Comparison of ENCODE assay signal across 8 cellular contexts in genomic region chr6:111604259-111605099, GRCh38. TPM values are rescaled to one million over a fixed set of nuclear protein-coding genes. Genes with fewer than 3 reads are reported as not detected.
DNase-seq lines count a peak whose midpoint lies in the region; ATAC-seq and TF ChIP-seq lines count a peak whose summit lies in the region.

No MANE protein-coding gene starts in this region.

- H3K27ac Mint-ChIP-seq in activated CD4-positive, alpha-beta T cell treated with anti-CD3 and anti-CD28 coated beads, Interleukin-2, amount 10 ng/mL, durations not matched to agents 7 days and 5 days: peak overlapping the region; percentile 92
- H3K27ac Mint-ChIP-seq in nephron: peak overlapping the region; percentile 95 to 98 (median 98)

- no peaks in the 10 kb centered on the region for H3K9me3 Mint-ChIP-seq in activated CD4-positive, alpha-beta T cell treated with anti-CD3 and anti-CD28 coated beads, Interleukin-2, amount 10 ng/mL, durations not matched to agents 7 days and 5 days
- H3K9me3 Mint-ChIP-seq in nephron: no peaks in the 10 kb centered on the region

- no peaks in the 10 kb centered on the region for H3K27me3 Mint-ChIP-seq in activated CD4-positive, alpha-beta T cell treated with anti-CD3 and anti-CD28 coated beads, Interleukin-2, amount 10 ng/mL, durations not matched to agents 7 days and 5 days
- H3K27me3 Mint-ChIP-seq in nephron (ENCODE audit: low read depth): no peaks in the 10 kb centered on the region

- no peak for DNase-seq in activated CD4-positive, alpha-beta T cell treated with anti-CD3 and anti-CD28 coated beads, Interleukin-2, amount 10 ng/mL, durations not matched to agents 7 days and 5 days
- no peak for DNase-seq in activated CD4-positive, alpha-beta T cell treated with anti-CD3 and anti-CD28 coated beads, Interleukin-2, amount 50 U/mL, for 1 hour
- peak; percentile 91 for DNase-seq in fibroblast of the conjunctiva (ENCODE audit: low read depth)
- no peak for DNase-seq in stimulated activated CD4-positive, alpha-beta T cell treated with anti-CD3 and anti-CD28 coated beads, Interleukin-4, amount 100 ng/mL, for 24 hours
- DNase-seq in HK-2 (ENCODE audit: unreplicated experiment): no peak

- H3K4me3 Mint-ChIP-seq in activated CD4-positive, alpha-beta T cell treated with anti-CD3 and anti-CD28 coated beads, Interleukin-2, amount 10 ng/mL, durations not matched to agents 7 days and 5 days: peak overlapping the region; percentile 89
- peak overlapping the region; percentile 77 to 91 (median 89) for H3K4me3 Mint-ChIP-seq in nephron

- POLR2A ChIA-PET in activated CD4-positive, alpha-beta T cell treated with anti-CD3 and anti-CD28 coated beads, Interleukin-2, amount 10 ng/mL, durations not matched to agents 7 days and 5 days (lab: Charles Lee): no interaction called here

- CTCF ChIA-PET in activated CD4-positive, alpha-beta T cell treated with anti-CD3 and anti-CD28 coated beads, Interleukin-2, amount 10 ng/mL, durations not matched to agents 7 days and 5 days (lab: Charles Lee): interaction anchor here (0.6 to 1.7 kb wide), 5 partner anchors 19 to 1566 kb away, joined by 3 to 6 read pairs (median 4); partner anchors contain the start of gene CDK19

- TF ChIP-seq CTCF in VCaP (conservative IDR thresholded peaks at IDR 0.05) (no peak), nephron (IDR thresholded peaks at IDR 0.05; ENCODE audit: unreplicated experiment in 3 of 3) (no peak)

- peaks cover 11% of the 10 kb centered on the region for H3K36me3 Mint-ChIP-seq in activated CD4-positive, alpha-beta T cell treated with anti-CD3 and anti-CD28 coated beads, Interleukin-2, amount 10 ng/mL, durations not matched to agents 7 days and 5 days (ENCODE audit: low read depth)
- no peaks in the 10 kb centered on the region for H3K36me3 Mint-ChIP-seq in nephron (ENCODE audit: low read depth)

- H3K4me1 Mint-ChIP-seq in activated CD4-positive, alpha-beta T cell treated with anti-CD3 and anti-CD28 coated beads, Interleukin-2, amount 10 ng/mL, durations not matched to agents 7 days and 5 days: peaks cover 48% of the 10 kb centered on the region
- peaks cover 87% of the 10 kb centered on the region for H3K4me1 Mint-ChIP-seq in nephron

- H3K27ac ChIP-seq in VCaP: peak overlapping the region; percentile 91

- no peak for ATAC-seq in HG03175 (IDR thresholded peaks at IDR 0.05; ENCODE audit: unreplicated experiment)

RNA-seq across cellular contexts. Expression of gene TRAF3IP2, which starts 1.2 kb away (rescaled TPM):
- total RNA-seq in activated CD4-positive, alpha-beta T cell treated with anti-CD3 and anti-CD28 coated beads, Interleukin-2, amount 10 ng/mL, durations not matched to agents 7 days and 5 days: 10 to 100 TPM; 30.2 to 34.1 TPM
